11 cellular contexts compared by ENCODE assay signal in the genomic region with DNA sequence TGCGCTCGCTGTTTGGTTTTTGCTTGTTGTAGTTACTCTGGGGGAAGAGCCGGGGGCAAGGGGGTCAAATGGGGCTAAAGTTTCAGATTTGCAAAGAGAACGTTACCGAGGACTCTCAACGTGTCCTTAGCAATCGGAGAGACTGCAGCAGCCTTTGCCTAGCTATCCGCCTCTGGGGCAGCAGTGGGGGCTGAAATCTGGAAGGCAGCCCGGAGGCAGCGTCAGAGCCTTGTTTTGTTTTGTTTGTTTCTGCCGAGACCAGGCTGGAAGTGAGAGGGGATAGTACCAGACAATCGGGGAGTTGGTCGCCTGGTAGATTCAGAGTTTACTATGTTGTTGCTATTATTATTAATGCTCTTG. TPM values are rescaled to one million over a fixed set of nuclear protein-coding genes. Genes with fewer than 3 reads are reported as not detected.
A peak's percentile ranks its signal among the peaks of the same experiment; 100 is the strongest.
DNase-seq lines count a peak whose midpoint lies in the region; ATAC-seq, FAIRE-seq and TF ChIP-seq lines count a peak whose summit lies in the region.
"Had no signal": no experiment of that assay in that cellular context is flagged by ENCODE, and none has a peak within 500 bp of the region (broad histone marks: within the 10 kb centered on the region; RNA-seq: fewer than 3 reads in every experiment).

No MANE protein-coding gene starts in this region.

- no peak overlapping the region for H3K27ac Mint-ChIP-seq in neural crest cell (ENCODE audit: unreplicated experiment)
- H3K27ac Mint-ChIP-seq: natural killer cell had no signal

- H3K4me1 Mint-ChIP-seq in neural crest cell = peaks cover 19% of the 10 kb centered on the region
- H3K4me1 Mint-ChIP-seq: natural killer cell had no signal

- H3K4me3 ChIP-seq in cardiac muscle cell = peak overlapping the region; percentile 45
- peak overlapping the region; percentile 47 for H3K4me3 ChIP-seq in fibroblast of pulmonary artery (replicated peaks; ENCODE audit: low read depth, low read length)

- FAIRE-seq in urothelium cell line (lab: Jason Lieb, UNC) = no peak

- no peak overlapping the region for H3K27ac ChIP-seq in cardiac muscle cell

- no peaks in the 10 kb centered on the region for H3K9me3 Mint-ChIP-seq in neural crest cell

- ATAC-seq in Right ventricle myocardium inferior (no peak), GM21526 (IDR thresholded peaks at IDR 0.05; ENCODE audit: low FRiP score, unreplicated experiment) (no peak), HG03280 (IDR thresholded peaks at IDR 0.05; ENCODE audit: unreplicated experiment) (no peak)
- ATAC-seq: natural killer cell had no signal

- H3K9me3 ChIP-seq in cardiac muscle cell (ENCODE audit: low read depth) = no peaks in the 10 kb centered on the region

- TF ChIP-seq CTCF in cardiac muscle cell (IDR thresholded peaks at IDR 0.05; ENCODE audit: low read depth, low read length) (no peak), fibroblast of pulmonary artery (IDR thresholded peaks at IDR 0.05; ENCODE audit: low read length, missing control alignments) (no peak), neural crest cell (conservative IDR thresholded peaks at IDR 0.05) (no peak)

- H3K36me3 Mint-ChIP-seq in neural crest cell (ENCODE audit: low read depth) = no peaks in the 10 kb centered on the region
- H3K36me3 Mint-ChIP-seq: natural killer cell had no signal

- H3K27me3 ChIP-seq in cardiac muscle cell = peaks cover 34% of the 10 kb centered on the region

- H3K4me3 Mint-ChIP-seq in neural crest cell = peak overlapping the region; percentile 88
- H3K4me3 Mint-ChIP-seq: natural killer cell had no signal

- intact Hi-C loops in Right ventricle myocardium inferior (cut with DNase I) = no loop called here

- no peaks in the 10 kb centered on the region for H3K4me1 ChIP-seq in cardiac muscle cell (ENCODE audit: low read depth)

- no peaks in the 10 kb centered on the region for H3K36me3 ChIP-seq in cardiac muscle cell

- peaks cover 56% of the 10 kb centered on the region for H3K27me3 Mint-ChIP-seq in neural crest cell (ENCODE audit: low read depth)

- DNase-seq in cardiac muscle cell (ENCODE audit: low read depth in 1 of 2, low spot score in 1 of 2) (peak in 1 of 2 donors; percentile 23), Right ventricle myocardium inferior (ENCODE audit: missing footprints) (no peak), fibroblast of pulmonary artery (ENCODE audit: low read depth) (no peak), neural crest cell (ENCODE audit: low read depth, low spot score) (no peak), urothelium cell line (ENCODE audit: low spot score) (peak; percentile 18), GF-D8 (lab: John Stamatoyannopoulos, UW) (no peak)
- DNase-seq: activated gamma-delta T cell treated with Interleukin-2 at 50 U/mL for 16 hours, natural killer cell had no signal

RNA-seq across cellular contexts. Expression of gene CDH20, which starts 1.2 kb away (rescaled TPM):
- total RNA-seq in cardiac muscle cell = not detected in 2 replicates
- not detected in 2 replicates for polyA plus RNA-seq in cardiac muscle cell
- not detected for total RNA-seq in Right ventricle myocardium inferior
- 0.36 and 0.63 TPM in 2 replicates for total RNA-seq in neural crest cell
- total RNA-seq: A172 had no signal
